Comparison of ENCODE assay signal across 9 cellular contexts in genomic region chr16:4319454-4319853, GRCh38.
DNase-seq lines count a peak whose midpoint lies in the region; ATAC-seq, FAIRE-seq and TF ChIP-seq lines count a peak whose summit lies in the region.
"Had no signal": no experiment of that assay in that cellular context is flagged by ENCODE, and none has a peak within 500 bp of the region (broad histone marks: within the 10 kb centered on the region; RNA-seq: fewer than 3 reads in every experiment).

No MANE protein-coding gene starts in this region.

- no peak for FAIRE-seq in urothelium cell line (lab: Jason Lieb, UNC)
- FAIRE-seq: endometrium had no signal

- TF ChIP-seq CTCF in RWPE1 (conservative IDR thresholded peaks at IDR 0.05; ENCODE audit: low read depth) = no peak
- TF ChIP-seq CTCF in epithelial cell of esophagus (IDR thresholded peaks at IDR 0.05; ENCODE audit: insufficient read depth, low read depth, low read length, missing control alignments) = no peak

- POLR2A ChIA-PET in RWPE1 (lab: Yijun Ruan, JAX; ENCODE audit: low non-redundant PET) = no interaction called here

- no peak for DNase-seq in RWPE1 (ENCODE audit: low spot score)
- DNase-seq in epithelial cell of esophagus (ENCODE audit: low read depth) = peak; percentile 49
- DNase-seq in stimulated activated CD4-positive, alpha-beta T cell treated with anti-CD3 and anti-CD28 coated beads, Interleukin-2, amount 100 ng/mL, for 48 hours = peak; percentile 46 to 50
- DNase-seq in urothelium cell line (ENCODE audit: low spot score) = no peak
- no peak for DNase-seq in midbrain (lab: John Stamatoyannopoulos, UW)
- DNase-seq in NCI-H1092 (lab: John Stamatoyannopoulos, UW) = no peak

- CTCF ChIA-PET in RWPE1 (lab: Yijun Ruan, JAX) = interaction anchor here (2.2 kb wide), 1 partner anchor 31 kb away, joined by 7 read pairs; no protein-coding TSS in a partner anchor

- peak overlapping the region; percentile 97 for H3K27ac ChIP-seq in RWPE1

- no peak overlapping the region for H3K4me3 ChIP-seq in epithelial cell of esophagus (ENCODE audit: low read length)

- ATAC-seq in GM18502 (IDR thresholded peaks at IDR 0.05; ENCODE audit: poor library complexity, unreplicated experiment) (peak; percentile 56), HG03342 (IDR thresholded peaks at IDR 0.05; ENCODE audit: unreplicated experiment) (no peak)

Comparison
In these comparisons a context has a peak if more than half of its experiments do, and no peak if none do; other contexts are left out.
1. DNase-seq: peak in epithelial cell of esophagus (single experiment) and stimulated activated CD4-positive, alpha-beta T cell treated with anti-CD3 and anti-CD28 coated beads, Interleukin-2, amount 100 ng/mL, for 48 hours (2 of 2); none in RWPE1 (single experiment), urothelium cell line (single experiment), midbrain (single experiment) and NCI-H1092 (single experiment).